Comparison of ENCODE assay signal across 8 cellular contexts in genomic region chr2:128317186-128317897, GRCh38. TPM values are rescaled to one million over a fixed set of nuclear protein-coding genes. Genes with fewer than 3 reads are reported as not detected.
DNase-seq lines count a peak whose midpoint lies in the region; ATAC-seq and TF ChIP-seq lines count a peak whose summit lies in the region.

No MANE protein-coding gene starts in this region.

- CTCF ChIA-PET in RWPE1 (lab: Yijun Ruan, JAX): interaction anchor here (0.6 to 1.8 kb wide), 4 partner anchors 12 to 1945 kb away, joined by 3 to 10 read pairs (median 4); no protein-coding TSS in a partner anchor

- peak overlapping the region; percentile 87 to 94 for H3K4me3 Mint-ChIP-seq in CD14-positive monocyte

- H3K9me3 Mint-ChIP-seq in CD14-positive monocyte: peaks cover 0 to 2% (median 0%) of the 10 kb centered on the region in 7 donors

- H3K4me3 ChIP-seq in coronary artery (peak overlapping the region; percentile 81), tibial nerve (peak overlapping the region; percentile 64 to 92 (median 76))

- H3K4me1 ChIP-seq in tibial nerve: peaks cover 0 to 84% (median 43%) of the 10 kb centered on the region in 4 donors

- no peaks in the 10 kb centered on the region for H3K27me3 ChIP-seq in tibial nerve

- H3K4me1 Mint-ChIP-seq in CD14-positive monocyte: peaks cover 52% of the 10 kb centered on the region

- WGBS in tibial nerve, 2 donors: 4 to 8% methylated on average over 24 to 29 of the region's 34 CpGs

- intact Hi-C loops in CD14-positive monocyte (cut with micrococcal nuclease): loop anchor here in 1 of 2 donors (10.0 kb wide), 3 partner anchors 143 to 437 kb away; no protein-coding TSS in a partner anchor

- peak overlapping the region in 2 of 7 donors; percentile 61 to 71 for H3K27ac Mint-ChIP-seq in CD14-positive monocyte

- peak in 1 of 2 donors; percentile 8 for TF ChIP-seq POLR2A in tibial nerve (IDR thresholded peaks at IDR 0.05)

- peaks cover 7 to 37% (median 13%) of the 10 kb centered on the region in 3 donors for H3K27me3 Mint-ChIP-seq in CD14-positive monocyte (ENCODE audit: low read depth in 3 of 3)

- ATAC-seq in GM19035 (IDR thresholded peaks at IDR 0.05; ENCODE audit: unreplicated experiment) (peak; percentile 34), HG03139 (IDR thresholded peaks at IDR 0.05; ENCODE audit: unreplicated experiment) (peak; percentile 32)

- H3K27ac ChIP-seq in RWPE1 (peak overlapping the region; percentile 16; the same call in 1 of the 2 replicates), coronary artery (peak overlapping the region in 1 of 2 donors; percentile 10), tibial nerve (peak overlapping the region in 2 of 4 donors; percentile 35 to 66)

- peaks cover 0 to 17% (median 0%) of the 10 kb centered on the region in 3 donors for H3K36me3 ChIP-seq in tibial nerve

- TF ChIP-seq EP300 in tibial nerve (IDR thresholded peaks at IDR 0.05): no peak

- POLR2A ChIA-PET in RWPE1 (lab: Yijun Ruan, JAX; ENCODE audit: low non-redundant PET): interaction anchor here (0.6 kb wide), 1 partner anchor 272 kb away, joined by 3 read pairs; no protein-coding TSS in a partner anchor

- DNase-seq in CD14-positive monocyte (ENCODE audit: low spot score): peak; percentile 65
- DNase-seq in RWPE1 (ENCODE audit: low spot score): no peak
- DNase-seq in coronary artery (ENCODE audit: low spot score): peak; percentile 76
- DNase-seq in mesenteric fat pad (ENCODE audit: low spot score): peak; percentile 88
- DNase-seq in tibial nerve (ENCODE audit: low spot score in 2 of 2): peak in 1 of 2 donors; percentile 15
- no peak for DNase-seq in COLO829 (ENCODE audit: low spot score)

- TF ChIP-seq CTCF in CD14-positive monocyte (IDR thresholded peaks at IDR 0.05): no peak
- no peak for TF ChIP-seq CTCF in RWPE1 (conservative IDR thresholded peaks at IDR 0.05; ENCODE audit: low read depth)
- no peak for TF ChIP-seq CTCF in coronary artery (IDR thresholded peaks at IDR 0.05)
- no peak for TF ChIP-seq CTCF in tibial nerve (IDR thresholded peaks at IDR 0.05)

- no peaks in the 10 kb centered on the region for H3K9me3 ChIP-seq in tibial nerve

- H3K36me3 Mint-ChIP-seq in CD14-positive monocyte: peaks cover 16 to 21% of the 10 kb centered on the region in 2 donors

RNA-seq across cellular contexts. Expression of gene HS6ST1, which starts 1.3 kb away (rescaled TPM):
- 1 to 10 TPM; 2.9 to 4.0 TPM for polyA plus RNA-seq in CD14-positive monocyte
- 38.4 TPM for total RNA-seq in mesenteric fat pad
- 10 to 100 TPM; 21.6 to 51.6 (median 39.3) TPM for total RNA-seq in tibial nerve

Comparison
In these comparisons a context has a peak if more than half of its experiments do, and no peak if none do; other contexts are left out.
1. DNase-seq: peak in CD14-positive monocyte (single experiment), coronary artery (single experiment) and mesenteric fat pad (single experiment); none in RWPE1 (single experiment) and COLO829 (single experiment).